Comparison of ENCODE assay signal across 28 cellular contexts in the genomic region with DNA sequence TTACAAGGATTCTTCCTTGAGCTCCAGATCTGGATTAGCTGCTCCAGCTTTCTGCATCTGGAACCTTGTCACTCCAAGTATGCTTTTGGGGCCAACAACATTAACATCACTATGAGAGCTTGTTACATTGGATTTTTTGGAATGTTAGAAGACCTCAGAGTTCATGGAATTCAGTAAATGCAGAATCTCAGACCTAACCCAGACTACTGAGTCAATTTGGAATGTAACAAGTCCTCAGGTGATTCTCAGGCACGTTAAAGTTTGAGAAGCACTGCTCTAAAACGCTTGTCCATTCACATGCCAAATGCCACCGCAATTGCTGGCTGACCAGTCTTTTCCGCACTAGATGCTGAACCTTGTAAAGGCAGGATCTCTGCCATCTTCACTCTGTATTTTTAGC.
"Had no signal": no experiment of that assay in that cellular context is flagged by ENCODE, and none has a peak within 500 bp of the region (broad histone marks: within the 10 kb centered on the region; RNA-seq: fewer than 3 reads in every experiment).

No MANE protein-coding gene starts in this region.

- DNase-seq: activated CD8-positive, alpha-beta T cell treated with anti-CD3 and anti-CD28 coated beads, Interleukin-2, amount 10 ng/mL, durations not matched to agents 7 days and 5 days; activated effector memory CD4-positive, alpha-beta T cell treated with Interleukin-2 at 50 U/mL for 16 hours; activated naive CD4-positive, alpha-beta T cell treated with Interleukin-2 at 50 U/mL for 16 hours; activated T-cell treated with anti-CD3 and anti-CD28 coated beads for 4 hours; caudate nucleus; cortex of kidney; effector memory CD8-positive, alpha-beta T cell; foreskin melanocyte; heart right ventricle; left cardiac atrium; left ventricle myocardium superior; naive thymus-derived CD4-positive, alpha-beta T cell; nucleus accumbens; pancreas; retina; stimulated activated CD4-positive, alpha-beta T cell treated with anti-CD3 and anti-CD28 coated beads, Interleukin-12 subunit alpha, Interleukin-12 subunit beta, amount 100 ng/mL, for 4 hours; stimulated activated CD4-positive, alpha-beta T cell treated with anti-CD3 and anti-CD28 coated beads, Interleukin-4, amount 100 ng/mL, for 1 hour; stimulated activated naive CD8-positive, alpha-beta T cell treated with anti-CD3 and anti-CD28 coated beads, Interleukin-15, Interleukin-2, amounts not matched to agents 100 U/mL and 50 U/mL, for 24 hours; T-helper 2 cell; uterus had no signal

- H3K27ac ChIP-seq: ascending aorta, heart right ventricle, pancreas, prostate gland, skin epidermis, thoracic aorta, uterus had no signal

- H3K9me3 Mint-ChIP-seq: type B pancreatic cell had no signal

- ATAC-seq: activated CD8-positive, alpha-beta T cell treated with anti-CD3 and anti-CD28 coated beads, Interleukin-2, amount 10 ng/mL, durations not matched to agents 7 days and 5 days; effector memory CD8-positive, alpha-beta T cell; heart right ventricle; left cardiac atrium; left ventricle myocardium superior; naive thymus-derived CD4-positive, alpha-beta T cell; pancreas; sciatic nerve; stimulated activated naive CD8-positive, alpha-beta T cell treated with anti-CD3 and anti-CD28 coated beads, Interleukin-15, Interleukin-2, amounts not matched to agents 100 U/mL and 50 U/mL, for 24 hours had no signal

- H3K36me3 ChIP-seq: ascending aorta, pancreas, prostate gland, thoracic aorta, uterus had no signal

- H3K4me3 Mint-ChIP-seq: activated CD8-positive, alpha-beta T cell treated with anti-CD3 and anti-CD28 coated beads, Interleukin-2, amount 10 ng/mL, durations not matched to agents 7 days and 5 days; activated naive CD8-positive, alpha-beta T cell; effector memory CD8-positive, alpha-beta T cell; naive thymus-derived CD4-positive, alpha-beta T cell; neural crest cell; type B pancreatic cell had no signal

- H3K27ac Mint-ChIP-seq: activated CD8-positive, alpha-beta T cell treated with anti-CD3 and anti-CD28 coated beads, Interleukin-2, amount 10 ng/mL, durations not matched to agents 7 days and 5 days; activated naive CD8-positive, alpha-beta T cell; effector memory CD8-positive, alpha-beta T cell; naive thymus-derived CD4-positive, alpha-beta T cell; type B pancreatic cell had no signal

- H3K27me3 ChIP-seq: ascending aorta, heart right ventricle, pancreas, uterus had no signal

- H3K4me1 ChIP-seq: ascending aorta, heart right ventricle, pancreas, prostate gland, uterus had no signal

- H3K9me3 ChIP-seq: ascending aorta, heart right ventricle, pancreas, prostate gland, thoracic aorta, uterus had no signal

- H3K27me3 Mint-ChIP-seq: activated naive CD8-positive, alpha-beta T cell; effector memory CD8-positive, alpha-beta T cell; naive thymus-derived CD4-positive, alpha-beta T cell; type B pancreatic cell had no signal

- H3K4me3 ChIP-seq: ascending aorta, heart right ventricle, pancreas, prostate gland, skin epidermis, thoracic aorta, uterus had no signal

- H3K4me1 Mint-ChIP-seq: naive thymus-derived CD4-positive, alpha-beta T cell; neural crest cell had no signal
